In genomic region chr11:93393386-93393785, GRCh38 we compare ENCODE assay signal across 16 cellular contexts.
DNase-seq lines count a peak whose midpoint lies in the region; ATAC-seq and TF ChIP-seq lines count a peak whose summit lies in the region.
"Had no signal": no experiment of that assay in that cellular context is flagged by ENCODE, and none has a peak within 500 bp of the region (broad histone marks: within the 10 kb centered on the region; RNA-seq: fewer than 3 reads in every experiment).

No MANE protein-coding gene starts in this region.

- POLR2A ChIA-PET in WTC11 (lab: Charles Lee) = no interaction called here

- H3K27me3 Mint-ChIP-seq in WTC11 (ENCODE audit: low read depth) = no peaks in the 10 kb centered on the region; the same call in 1 of the 2 replicates
- no peaks in the 10 kb centered on the region for H3K27me3 Mint-ChIP-seq in nephron progenitor cell (ENCODE audit: low read depth, poor library complexity)
- peaks cover 13% of the 10 kb centered on the region for H3K27me3 Mint-ChIP-seq in activated T-helper 2 cell treated with anti-CD3 and anti-CD28 coated beads, Interferon-gamma antibody, Interleukin-2, Interleukin-4, amounts not matched to agents 10 μg/mL and 5 μg/mL and 100 μg/mL, durations not matched to agents 14 hours and 24 hours and 36 hours (ENCODE audit: low read depth)

- H3K36me3 Mint-ChIP-seq in WTC11 (no peaks in the 10 kb centered on the region), nephron progenitor cell (ENCODE audit: low read depth) (no peaks in the 10 kb centered on the region)
- no peaks in the 10 kb centered on the region for H3K36me3 Mint-ChIP-seq in activated T-helper 2 cell treated with anti-CD3 and anti-CD28 coated beads, Interferon-gamma antibody, Interleukin-2, Interleukin-4, amounts not matched to agents 10 μg/mL and 5 μg/mL and 100 μg/mL, durations not matched to agents 14 hours and 24 hours and 36 hours (ENCODE audit: low read depth)

- H3K4me3 Mint-ChIP-seq in WTC11 = no peak overlapping the region
- H3K4me3 Mint-ChIP-seq in nephron progenitor cell = no peak overlapping the region
- H3K4me3 Mint-ChIP-seq in activated T-helper 2 cell treated with anti-CD3 and anti-CD28 coated beads, Interferon-gamma antibody, Interleukin-2, Interleukin-4, amounts not matched to agents 10 μg/mL and 5 μg/mL and 100 μg/mL, durations not matched to agents 14 hours and 24 hours and 36 hours (ENCODE audit: low read depth) = no peak overlapping the region
- H3K4me3 Mint-ChIP-seq: B cell; CD4-positive, alpha-beta T cell had no signal

- H3K4me1 ChIP-seq in osteoblast (ENCODE audit: insufficient read depth, low read length) = no peaks in the 10 kb centered on the region

- no peak for DNase-seq in WTC11 (ENCODE audit: low spot score)
- no peak for DNase-seq in nephron progenitor cell
- DNase-seq in osteoblast (ENCODE audit: insufficient read length, low spot score, missing footprints) = peak; percentile 8
- no peak for DNase-seq in activated T-helper 2 cell treated with anti-CD3 and anti-CD28 coated beads, Interferon-gamma antibody, Interleukin-2, Interleukin-4, amounts not matched to agents 10 μg/mL and 5 μg/mL and 100 μg/mL, durations not matched to agents 14 hours and 24 hours and 36 hours (ENCODE audit: low spot score)
- no peak for DNase-seq in activated gamma-delta T cell treated with Interleukin-2 at 50 U/mL for 16 hours
- DNase-seq in T-helper 9 cell = no peak
- DNase-seq: C1 segment of cervical spinal cord; Calu3; CD4-positive, alpha-beta T cell; DMS 273 treated with DMSO at 0.1 percent for 48 hours; H7 had no signal

- peak; percentile 32 for ATAC-seq in WTC11
- ATAC-seq in HG03025 (IDR thresholded peaks at IDR 0.05; ENCODE audit: low FRiP score, unreplicated experiment) = no peak
- ATAC-seq: GM12878, HepG2 had no signal

- no peak overlapping the region for H2AFZ ChIP-seq in osteoblast (ENCODE audit: low read length)
- H2AFZ ChIP-seq: GM23248 had no signal

- H3K4me3 ChIP-seq in osteoblast (ENCODE audit: insufficient read depth, low read length) = no peak overlapping the region
- H3K4me3 ChIP-seq: GM12878, GM23248 had no signal

- H3K9me3 Mint-ChIP-seq in WTC11 (no peaks in the 10 kb centered on the region), nephron progenitor cell (no peaks in the 10 kb centered on the region)
- H3K9me3 Mint-ChIP-seq in activated T-helper 2 cell treated with anti-CD3 and anti-CD28 coated beads, Interferon-gamma antibody, Interleukin-2, Interleukin-4, amounts not matched to agents 10 μg/mL and 5 μg/mL and 100 μg/mL, durations not matched to agents 14 hours and 24 hours and 36 hours = no peaks in the 10 kb centered on the region
- H3K9me3 Mint-ChIP-seq: CD4-positive, alpha-beta T cell had no signal

- H3K4me1 Mint-ChIP-seq in WTC11 (peaks cover 42% of the 10 kb centered on the region), nephron progenitor cell (peaks cover 13% of the 10 kb centered on the region)
- H3K4me1 Mint-ChIP-seq in activated T-helper 2 cell treated with anti-CD3 and anti-CD28 coated beads, Interferon-gamma antibody, Interleukin-2, Interleukin-4, amounts not matched to agents 10 μg/mL and 5 μg/mL and 100 μg/mL, durations not matched to agents 14 hours and 24 hours and 36 hours (ENCODE audit: low read depth) = no peaks in the 10 kb centered on the region
- H3K4me1 Mint-ChIP-seq: B cell had no signal

- no peaks in the 10 kb centered on the region for H3K9me3 ChIP-seq in osteoblast (ENCODE audit: low read depth, low read length)

- H3K79me2 ChIP-seq in osteoblast (ENCODE audit: insufficient read depth, low read length) = no peaks in the 10 kb centered on the region

- H4K20me1 ChIP-seq in osteoblast (ENCODE audit: insufficient read depth, low read length) = no peaks in the 10 kb centered on the region

- H3K27ac Mint-ChIP-seq in WTC11 (peak overlapping the region; percentile 15; the same call in 1 of the 2 replicates), nephron progenitor cell (peak overlapping the region; percentile 14)
- no peak overlapping the region for H3K27ac Mint-ChIP-seq in activated T-helper 2 cell treated with anti-CD3 and anti-CD28 coated beads, Interferon-gamma antibody, Interleukin-2, Interleukin-4, amounts not matched to agents 10 μg/mL and 5 μg/mL and 100 μg/mL, durations not matched to agents 14 hours and 24 hours and 36 hours
- H3K27ac Mint-ChIP-seq: B cell; CD4-positive, alpha-beta T cell had no signal

- CTCF ChIA-PET in WTC11 (lab: Charles Lee) = no interaction called here

- intact Hi-C loops in activated T-helper 2 cell treated with anti-CD3 and anti-CD28 coated beads, Interferon-gamma antibody, Interleukin-2, Interleukin-4, amounts not matched to agents 10 μg/mL and 5 μg/mL and 100 μg/mL, durations not matched to agents 14 hours and 24 hours and 36 hours (cut with micrococcal nuclease) = no loop called here

- H3K27ac ChIP-seq in osteoblast (ENCODE audit: low read depth, low read length) = no peak overlapping the region
- H3K27ac ChIP-seq: GM23248 had no signal

- H3K27me3 ChIP-seq in osteoblast (ENCODE audit: insufficient read depth, low read length) = no peaks in the 10 kb centered on the region

- H3K36me3 ChIP-seq in osteoblast (ENCODE audit: insufficient read depth, low read length) = no peaks in the 10 kb centered on the region

- TF ChIP-seq CTCF in WTC11 (IDR thresholded peaks at IDR 0.05) (no peak), nephron progenitor cell (IDR thresholded peaks at IDR 0.05) (no peak), osteoblast (IDR thresholded peaks at IDR 0.05; ENCODE audit: extremely low read depth, low read depth, low read length) (no peak)

- no peak overlapping the region for H3K4me2 ChIP-seq in osteoblast (ENCODE audit: insufficient read depth, low read length)

TF ChIP-seq in WTC11, 78 proteins besides CTCF, POLR2A, EP300 and RAD21:
- TF ChIP-seq ZNF232 (CRISPR knock-in tag; IDR thresholded peaks at IDR 0.05) = no peak
- no peak for TF ChIP-seq ZNF416 (CRISPR knock-in tag; IDR thresholded peaks at IDR 0.05)
- no peak for TF ChIP-seq ZNF219 (CRISPR knock-in tag; IDR thresholded peaks at IDR 0.05; ENCODE audit: borderline replicate concordance)
- TF ChIP-seq ZBTB21 (CRISPR knock-in tag; IDR thresholded peaks at IDR 0.05; ENCODE audit: borderline replicate concordance) = no peak
- no peak for TF ChIP-seq ZMAT4 (CRISPR knock-in tag; IDR thresholded peaks at IDR 0.05)
TF ChIP-seq in WTC11: peak in this region for 0.
